10 cellular contexts compared by ENCODE assay signal in the genomic region with DNA sequence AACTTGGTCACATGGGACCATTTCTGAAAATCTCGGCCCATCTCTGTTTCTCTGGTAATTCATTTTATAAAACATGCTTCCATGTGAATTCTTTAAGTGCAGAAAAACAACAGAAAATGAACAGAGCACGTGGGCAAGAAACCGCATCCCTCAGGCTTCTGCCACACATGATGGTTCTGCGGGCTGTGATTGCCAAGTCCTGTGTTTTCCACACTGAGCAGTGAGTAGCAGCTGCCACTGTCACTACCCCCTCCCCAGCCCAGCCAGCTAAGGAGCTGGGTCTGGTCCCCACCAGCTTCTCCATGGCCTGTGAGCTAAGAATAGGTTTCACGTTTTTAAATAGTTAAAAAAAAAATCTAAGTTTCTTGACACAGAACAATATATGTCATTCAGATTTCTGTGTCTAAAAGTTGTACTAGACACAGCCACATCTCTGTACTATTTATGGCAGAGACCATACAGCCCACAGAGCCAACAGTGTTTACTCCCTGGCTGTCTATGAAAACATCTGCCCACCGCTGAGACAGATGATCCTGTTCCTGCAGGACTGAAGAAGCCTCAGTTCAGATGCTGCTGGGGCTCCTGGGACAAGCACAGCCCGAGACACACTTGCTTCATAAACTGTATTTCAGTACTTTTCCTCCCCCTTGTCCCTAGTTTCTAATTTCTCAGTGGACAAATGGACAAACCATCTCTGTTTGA. TPM values are rescaled to one million over a fixed set of nuclear protein-coding genes. Genes with fewer than 3 reads are reported as not detected.
DNase-seq lines count a peak whose midpoint lies in the region; ATAC-seq and TF ChIP-seq lines count a peak whose summit lies in the region.
"Had no signal": no experiment of that assay in that cellular context is flagged by ENCODE, and none has a peak within 500 bp of the region (broad histone marks: within the 10 kb centered on the region; RNA-seq: fewer than 3 reads in every experiment).

No MANE protein-coding gene starts in this region.

- ATAC-seq in WTC11, result no peak
- ATAC-seq in gastroesophageal sphincter, result no peak
- no peak for ATAC-seq in HG02970 (IDR thresholded peaks at IDR 0.05; ENCODE audit: low FRiP score, unreplicated experiment)
- no peak for ATAC-seq in left lung

- H3K27me3 ChIP-seq in gastroesophageal sphincter (no peaks in the 10 kb centered on the region), sigmoid colon (no peaks in the 10 kb centered on the region), left lung (no peaks in the 10 kb centered on the region)
- H3K27me3 ChIP-seq: upper lobe of left lung had no signal

- peaks cover 22% of the 10 kb centered on the region for H3K4me1 Mint-ChIP-seq in T-helper 1 cell treated with Interleukin-12 subunit alpha and Interleukin-12 subunit beta and Interleukin-4 antibody, amounts not matched to agents 30 μg/mL and 1 μg/mL, for 36 hours (ENCODE audit: low read depth)
- H3K4me1 Mint-ChIP-seq in WTC11, result peaks cover 15% of the 10 kb centered on the region; the same call in 1 of the 2 replicates

- WGBS in gastroesophageal sphincter (ENCODE audit: low coverage in 1 of 2), 2 donors, result 40 to 52% methylated on average over 6 to 7 of the region's 7 CpGs
- 73 to 74% methylated on average over 7 of the region's 7 CpGs for WGBS in sigmoid colon, 2 donors

- H3K27me3 Mint-ChIP-seq in T-helper 1 cell treated with Interleukin-12 subunit alpha and Interleukin-12 subunit beta and Interleukin-4 antibody, amounts not matched to agents 30 μg/mL and 1 μg/mL, for 36 hours (ENCODE audit: low read depth), result no peaks in the 10 kb centered on the region
- H3K27me3 Mint-ChIP-seq in WTC11 (ENCODE audit: low read depth), result no peaks in the 10 kb centered on the region

- TF ChIP-seq CTCF in WTC11 (IDR thresholded peaks at IDR 0.05), result no peak
- no peak for TF ChIP-seq CTCF in gastroesophageal sphincter (IDR thresholded peaks at IDR 0.05)
- TF ChIP-seq CTCF in sigmoid colon (IDR thresholded peaks at IDR 0.05), result no peak
- no peak for TF ChIP-seq CTCF in left lung (IDR thresholded peaks at IDR 0.05)

- H3K27ac ChIP-seq in gastroesophageal sphincter, result peak overlapping the region in 3 of 4 donors; percentile 33 to 66 (median 64)
- H3K27ac ChIP-seq in sigmoid colon, result peak overlapping the region; percentile 15 to 71 (median 56)
- no peak overlapping the region for H3K27ac ChIP-seq in left lung

- peak overlapping the region; percentile 86 for H3K27ac Mint-ChIP-seq in T-helper 1 cell treated with Interleukin-12 subunit alpha and Interleukin-12 subunit beta and Interleukin-4 antibody, amounts not matched to agents 30 μg/mL and 1 μg/mL, for 36 hours
- peak overlapping the region; percentile 72 for H3K27ac Mint-ChIP-seq in WTC11

- no peak overlapping the region for H3K4me3 Mint-ChIP-seq in T-helper 1 cell treated with Interleukin-12 subunit alpha and Interleukin-12 subunit beta and Interleukin-4 antibody, amounts not matched to agents 30 μg/mL and 1 μg/mL, for 36 hours
- no peak overlapping the region for H3K4me3 Mint-ChIP-seq in WTC11

- H3K4me3 ChIP-seq in gastroesophageal sphincter (no peak overlapping the region), sigmoid colon (no peak overlapping the region), left lung (no peak overlapping the region)
- H3K4me3 ChIP-seq: upper lobe of left lung had no signal

- no peaks in the 10 kb centered on the region for H3K9me3 Mint-ChIP-seq in T-helper 1 cell treated with Interleukin-12 subunit alpha and Interleukin-12 subunit beta and Interleukin-4 antibody, amounts not matched to agents 30 μg/mL and 1 μg/mL, for 36 hours
- H3K9me3 Mint-ChIP-seq in WTC11, result no peaks in the 10 kb centered on the region

- H3K36me3 ChIP-seq in gastroesophageal sphincter (peaks cover 0 to 60% of the 10 kb centered on the region in 2 donors), sigmoid colon (peaks cover 37 to 54% (median 42%) of the 10 kb centered on the region in 4 donors), left lung (peaks cover 5 to 71% of the 10 kb centered on the region in 2 donors)

- H3K9me3 ChIP-seq in gastroesophageal sphincter, result no peaks in the 10 kb centered on the region
- H3K9me3 ChIP-seq in sigmoid colon, result no peaks in the 10 kb centered on the region
- H3K9me3 ChIP-seq in left lung, result no peaks in the 10 kb centered on the region
- H3K9me3 ChIP-seq: upper lobe of left lung had no signal

- peaks cover 34% of the 10 kb centered on the region for H3K36me3 Mint-ChIP-seq in T-helper 1 cell treated with Interleukin-12 subunit alpha and Interleukin-12 subunit beta and Interleukin-4 antibody, amounts not matched to agents 30 μg/mL and 1 μg/mL, for 36 hours (ENCODE audit: low read depth)
- H3K36me3 Mint-ChIP-seq in WTC11, result peaks cover 54% of the 10 kb centered on the region

- peaks cover 4 to 77% (median 26%) of the 10 kb centered on the region in 3 donors for H3K4me1 ChIP-seq in gastroesophageal sphincter
- H3K4me1 ChIP-seq in sigmoid colon, result peaks cover 0 to 66% (median 55%) of the 10 kb centered on the region in 4 donors
- H3K4me1 ChIP-seq in left lung, result peaks cover 2 to 27% of the 10 kb centered on the region in 2 donors

- CTCF ChIA-PET in WTC11 (lab: Charles Lee), result interaction anchor here (0.6 to 2.7 kb wide), 3 partner anchors 19 to 200 kb away, joined by 3 to 12 read pairs (median 6); no protein-coding TSS in a partner anchor

- intact Hi-C loops in sigmoid colon (cut with DNase I) (loop anchor here (5.0 kb wide), 1 partner anchor 36 kb away; no protein-coding TSS in a partner anchor), left lung (cut with DNase I) (no loop called here)

- TF ChIP-seq EP300 in gastroesophageal sphincter (IDR thresholded peaks at IDR 0.05) (no peak), sigmoid colon (IDR thresholded peaks at IDR 0.05) (no peak)

- POLR2A ChIA-PET in WTC11 (lab: Charles Lee), result interaction anchor here (0.6 kb wide), 2 partner anchors 32 to 34 kb away, joined by 3 to 4 read pairs; no protein-coding TSS in a partner anchor

- no peak for TF ChIP-seq POLR2A in gastroesophageal sphincter (IDR thresholded peaks at IDR 0.05)
- TF ChIP-seq POLR2A in sigmoid colon (IDR thresholded peaks at IDR 0.05), result no peak

- DNase-seq in T-helper 1 cell (no peak), WTC11 (ENCODE audit: low spot score) (no peak), sigmoid colon (no peak), islet precursor cell (no peak), left lung (no peak)
- DNase-seq: stimulated activated CD4-positive, alpha-beta T cell treated with anti-CD3 and anti-CD28 coated beads, Interleukin-2, amount 100 ng/mL, for 48 hours; upper lobe of left lung had no signal

TF ChIP-seq in WTC11, 78 proteins besides CTCF, POLR2A, EP300 and RAD21:
- TF ChIP-seq, protein P1, sequence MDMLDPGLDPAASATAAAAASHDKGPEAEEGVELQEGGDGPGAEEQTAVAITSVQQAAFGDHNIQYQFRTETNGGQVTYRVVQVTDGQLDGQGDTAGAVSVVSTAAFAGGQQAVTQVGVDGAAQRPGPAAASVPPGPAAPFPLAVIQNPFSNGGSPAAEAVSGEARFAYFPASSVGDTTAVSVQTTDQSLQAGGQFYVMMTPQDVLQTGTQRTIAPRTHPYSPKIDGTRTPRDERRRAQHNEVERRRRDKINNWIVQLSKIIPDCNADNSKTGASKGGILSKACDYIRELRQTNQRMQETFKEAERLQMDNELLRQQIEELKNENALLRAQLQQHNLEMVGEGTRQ (CRISPR knock-in tag; IDR thresholded peaks at IDR 0.05), result no peak
- TF ChIP-seq CBFB (CRISPR knock-in tag; IDR thresholded peaks at IDR 0.05; ENCODE audit: low read depth), result no peak

RNA-seq across cellular contexts. Expression of a gene that starts 41.5 kb away (rescaled TPM):
- total RNA-seq in WTC11 (2021) (278 to 289 TPM (median 281 TPM) in 3 replicates), gastroesophageal sphincter (100 to 1,000 TPM; 101 to 128 (median 104) TPM), sigmoid colon (10 to 100 TPM; 68.8 to 84.2 (median 83.4) TPM), left lung (100 to 1,000 TPM; 157 to 187 TPM)
- polyA plus RNA-seq in sigmoid colon, result 10 to 100 TPM; 25.2 to 71.2 (median 30.1) TPM

Comparison
In these comparisons a context has a peak if more than half of its experiments do, and no peak if none do; other contexts are left out.
1. H3K27ac ChIP-seq: peak in gastroesophageal sphincter (3 of 4) and sigmoid colon (4 of 4); none in left lung (0 of 2).